1 cellular context compared by ENCODE assay signal in genomic region chr9:120878188-120879130, GRCh38.
TF ChIP-seq lines count a peak whose summit lies in the region.

No MANE protein-coding gene starts in this region.

TF ChIP-seq in GM23338, 12 proteins besides CTCF, POLR2A, EP300 and RAD21 (continued from another document):
- TF ChIP-seq REST (IDR thresholded peaks at IDR 0.05; ENCODE audit: unreplicated experiment), result no peak
- no peak for TF ChIP-seq ETS1 (IDR thresholded peaks at IDR 0.05)
- no peak for TF ChIP-seq ZNF331 (CRISPR knock-in tag; IDR thresholded peaks at IDR 0.05; ENCODE audit: low read depth)
- no peak for TF ChIP-seq POLR2AphosphoS5 (IDR thresholded peaks at IDR 0.05; ENCODE audit: low read depth)
